8 cellular contexts compared by ENCODE assay signal in the genomic region with DNA sequence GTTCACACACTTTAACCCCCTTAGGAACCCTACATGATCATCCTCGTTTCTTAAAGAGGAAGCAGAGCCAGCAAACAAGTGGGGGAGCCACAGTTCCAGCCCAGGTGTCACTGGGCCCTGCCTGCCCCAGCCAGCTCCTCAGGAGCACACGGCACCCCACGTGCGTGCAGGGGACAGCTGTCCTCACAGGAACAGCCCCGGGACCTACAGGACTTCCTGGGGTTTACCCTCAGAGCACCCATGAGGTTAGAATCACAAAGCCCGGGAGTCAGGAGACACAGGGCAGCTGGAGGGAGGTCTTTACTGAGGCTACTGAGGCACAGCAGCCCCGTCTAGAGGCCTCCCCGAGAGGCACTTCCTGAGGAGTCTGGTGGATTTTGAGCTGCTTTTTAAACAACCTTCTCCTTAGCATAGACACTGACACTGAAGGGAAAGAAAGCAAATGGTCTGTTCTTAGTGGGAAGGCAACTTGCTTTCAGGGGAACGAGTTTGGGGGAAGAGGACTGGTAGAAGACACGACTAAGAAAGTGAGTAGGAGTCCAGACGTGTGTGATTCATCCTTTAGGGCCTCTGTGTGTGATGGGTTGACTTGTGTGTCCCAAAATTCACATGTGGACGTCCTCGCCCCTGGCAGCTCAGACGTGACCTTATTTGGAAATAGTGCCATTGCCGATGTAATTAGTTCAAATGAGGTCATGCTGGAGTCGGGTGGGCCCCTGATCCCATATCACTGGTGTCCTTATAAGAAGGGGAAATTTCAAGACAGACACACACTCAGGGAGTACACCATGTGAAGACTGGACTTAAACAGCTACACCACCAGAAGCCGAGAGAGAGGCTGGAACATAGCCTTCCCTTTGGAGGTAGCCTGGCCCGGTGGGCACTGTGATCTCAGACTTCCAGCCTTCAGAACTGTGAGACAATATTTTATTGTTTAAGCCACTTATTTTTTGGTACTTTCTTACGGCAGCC.
A peak's percentile ranks its signal among the peaks of the same experiment; 100 is the strongest.
DNase-seq lines count a peak whose midpoint lies in the region; ATAC-seq and TF ChIP-seq lines count a peak whose summit lies in the region.
"Not testable (repeated sequence)": the region's sequence is repeated elsewhere in the genome, so short reads cannot be mapped to it uniquely, and the experiment has no call there.

No MANE protein-coding gene starts in this region.

- intact Hi-C loops in left cardiac atrium (cut with DNase I): not testable (repeated sequence)

- not testable (repeated sequence) for H2BK20ac ChIP-seq in H9 (ENCODE audit: low read depth, low read length, poor library complexity, severe bottlenecking)

- H3K9me3 Mint-ChIP-seq in H9; activated naive CD8-positive, alpha-beta T cell treated with anti-CD3 and anti-CD28 coated beads for 36 hours: not testable (repeated sequence)

- not testable (repeated sequence) for H4K91ac ChIP-seq in H9 (ENCODE audit: insufficient read length, low read depth, low read length)

- H2BK120ac ChIP-seq in H9 (ENCODE audit: low read depth, low read length, poor library complexity, severe bottlenecking): not testable (repeated sequence)

- H3K4me2 ChIP-seq in H9 (ENCODE audit: insufficient read depth, insufficient read length, low read length): not testable (repeated sequence)

- not testable (repeated sequence) for H4K5ac ChIP-seq in H9 (ENCODE audit: insufficient read length, low read depth, low read length)

- not testable (repeated sequence) for H2BK5ac ChIP-seq in H9 (ENCODE audit: insufficient read length, low read length)

- peak overlapping the region; percentile 32 to 93 (median 70); a peak in 5 of 7 replicates for H3K27ac Mint-ChIP-seq in H9
- H3K27ac Mint-ChIP-seq in activated naive CD8-positive, alpha-beta T cell treated with anti-CD3 and anti-CD28 coated beads for 36 hours: peak overlapping the region; percentile 98

- not testable (repeated sequence) for H2BK15ac ChIP-seq in H9 (ENCODE audit: low read depth, low read length)

- not testable (repeated sequence) for H3K4me3 ChIP-seq in AG04450 (ENCODE audit: low read depth, low read length); skeletal muscle tissue (ENCODE audit: low read length in 3 of 3)

- H3K4me1 ChIP-seq in H9 (ENCODE audit: insufficient read depth, low read length); skeletal muscle tissue (ENCODE audit: control insufficient read depth in 3 of 3, insufficient read depth in 3 of 3, low read length in 3 of 3): not testable (repeated sequence)

- not testable (repeated sequence) for H3K23me2 ChIP-seq in H9 (ENCODE audit: insufficient read length, low read depth, low read length, poor library complexity, severe bottlenecking)

- POLR2A ChIA-PET in AG04450 (lab: Yijun Ruan, JAX): not testable (repeated sequence)

- not testable (repeated sequence) for H3K4me3 Mint-ChIP-seq in H9
- peak overlapping the region; percentile 80 for H3K4me3 Mint-ChIP-seq in activated naive CD8-positive, alpha-beta T cell treated with anti-CD3 and anti-CD28 coated beads for 36 hours

- not testable (repeated sequence) for H3T11ph ChIP-seq in H9 (ENCODE audit: low read length)

- H3K4me1 Mint-ChIP-seq in H9: peaks cover 17% of the 10 kb centered on the region in 2 experiments
- H3K4me1 Mint-ChIP-seq in activated naive CD8-positive, alpha-beta T cell treated with anti-CD3 and anti-CD28 coated beads for 36 hours: peaks cover 25% of the 10 kb centered on the region

- TF ChIP-seq CTCF in AG04450 (IDR thresholded peaks at IDR 0.05; ENCODE audit: low read depth, low read length); H9 (conservative IDR thresholded peaks at IDR 0.05): not testable (repeated sequence)

- not testable (repeated sequence) for H3K79me1 ChIP-seq in H9 (ENCODE audit: insufficient read depth, low read depth, low read length, poor library complexity, severe bottlenecking)

- H3K14ac ChIP-seq in H9 (ENCODE audit: insufficient read depth, low read length): peak overlapping the region; percentile 65; the same call in 1 of the 2 replicates

- H3K9me3 ChIP-seq in AG04450 (ENCODE audit: control insufficient read depth, insufficient read depth, low read length); H9 (ENCODE audit: control insufficient read depth, low read depth, low read length); skeletal muscle tissue (ENCODE audit: control insufficient read depth in 3 of 3, low read length in 3 of 3): not testable (repeated sequence)

- not testable (repeated sequence) for H2AK5ac ChIP-seq in H9 (ENCODE audit: insufficient read length, low read length)

- H3K27ac ChIP-seq in AG04450 (ENCODE audit: low read depth, low read length) (peak overlapping the region; percentile 57), skeletal muscle tissue (ENCODE audit: low read depth, low read length) (peak overlapping the region; percentile 30)
- H3K27ac ChIP-seq in H9 (ENCODE audit: insufficient read length, low read depth, low read length): not testable (repeated sequence)

- H3K27me3 ChIP-seq in AG04450 (ENCODE audit: control insufficient read depth, insufficient read depth, low read length); H9 (ENCODE audit: insufficient read depth, low read length); skeletal muscle tissue (ENCODE audit: control insufficient read depth in 3 of 3, insufficient read depth in 3 of 3, low read length in 3 of 3): not testable (repeated sequence)

- WGBS in H9 (ENCODE audit: extremely low coverage, insufficient read length, low lambda C conversion rate): no CpG with 5 or more reads among the region's 19 CpGs

- ATAC-seq in GM18907 (IDR thresholded peaks at IDR 0.05; ENCODE audit: unreplicated experiment) (peak; percentile 54), HG03469 (IDR thresholded peaks at IDR 0.05; ENCODE audit: unreplicated experiment) (peak; percentile 32), left cardiac atrium (peak; percentile 31 to 77)
- ATAC-seq in activated CD4-positive, CD25-positive, alpha-beta regulatory T cell treated with anti-CD3 and anti-CD28 coated beads, Interleukin-2, amount 50 U/mL, for 24 hours: peak; percentile 49

- not testable (repeated sequence) for H3K9ac ChIP-seq in H9 (ENCODE audit: extremely low read depth, insufficient read length, low read length); skeletal muscle tissue (ENCODE audit: low read depth in 1 of 3, low read length in 3 of 3)

- H3K36me3 Mint-ChIP-seq in H9 (ENCODE audit: insufficient read depth in 1 of 3, low read depth in 3 of 3): not testable (repeated sequence)
- peaks cover 18% of the 10 kb centered on the region for H3K36me3 Mint-ChIP-seq in activated naive CD8-positive, alpha-beta T cell treated with anti-CD3 and anti-CD28 coated beads for 36 hours

- CTCF ChIA-PET in AG04450 (lab: Charles Lee): not testable (repeated sequence)

- not testable (repeated sequence) for H2AFZ ChIP-seq in H9 (ENCODE audit: low read length)

- not testable (repeated sequence) for H3K56ac ChIP-seq in H9 (ENCODE audit: insufficient read length, low read depth, low read length)

- not testable (repeated sequence) for H3K4ac ChIP-seq in H9 (ENCODE audit: low read depth, low read length)

- not testable (repeated sequence) for H3K18ac ChIP-seq in H9 (ENCODE audit: insufficient read length, low read depth, low read length)

- H4K8ac ChIP-seq in H9 (replicated peaks; ENCODE audit: insufficient read length, low read depth, low read length): not testable (repeated sequence)

- H3K36me3 ChIP-seq in skeletal muscle tissue (ENCODE audit: control insufficient read depth in 3 of 3, insufficient read depth in 3 of 3, low read length in 3 of 3): not testable (repeated sequence)

- H3K27me3 Mint-ChIP-seq in H9 (ENCODE audit: low read depth); activated naive CD8-positive, alpha-beta T cell treated with anti-CD3 and anti-CD28 coated beads for 36 hours: not testable (repeated sequence)

- H4K20me1 ChIP-seq in H9 (ENCODE audit: control insufficient read depth, insufficient read depth, insufficient read length): not testable (repeated sequence)

- not testable (repeated sequence) for H3K23ac ChIP-seq in H9 (ENCODE audit: insufficient read length, low read depth, low read length)

- not testable (repeated sequence) for H3K79me2 ChIP-seq in H9 (ENCODE audit: insufficient read depth, low read length)

- DNase-seq in AG04450 (ENCODE audit: low read depth, low spot score); H9; left cardiac atrium: not testable (repeated sequence)
- peak; percentile 49 for DNase-seq in activated naive CD8-positive, alpha-beta T cell treated with anti-CD3 and anti-CD28 coated beads for 36 hours

- not testable (repeated sequence) for H2BK12ac ChIP-seq in H9 (ENCODE audit: insufficient read length, low read depth, low read length)
